8 cellular contexts compared by ENCODE assay signal in genomic region chr22:23071163-23072034, GRCh38. TPM values are rescaled to one million over a fixed set of nuclear protein-coding genes. Genes with fewer than 3 reads are reported as not detected.
A peak's percentile ranks its signal among the peaks of the same experiment; 100 is the strongest.
DNase-seq lines count a peak whose midpoint lies in the region; ATAC-seq and TF ChIP-seq lines count a peak whose summit lies in the region.

No MANE protein-coding gene starts in this region.

- no peak for TF ChIP-seq POLR2A in sigmoid colon (IDR thresholded peaks at IDR 0.05)

- H3K27me3 ChIP-seq in SJSA1 (replicated peaks) = no peaks in the 10 kb centered on the region
- H3K27me3 ChIP-seq in left ventricle myocardium inferior (ENCODE audit: low read depth) = no peaks in the 10 kb centered on the region
- H3K27me3 ChIP-seq in sigmoid colon = no peaks in the 10 kb centered on the region

- peak overlapping the region; percentile 58; the same call in 1 of the 2 replicates for H3K9ac ChIP-seq in ES-I3 (ENCODE audit: low read depth, low read length)

- TF ChIP-seq CTCF in left ventricle myocardium inferior (IDR thresholded peaks at IDR 0.05; ENCODE audit: borderline replicate concordance) (no peak), sigmoid colon (IDR thresholded peaks at IDR 0.05) (no peak)

- DNase-seq in SJSA1 (ENCODE audit: low read depth in 1 of 2, low spot score in 2 of 2) (no peak), left ventricle myocardium inferior (peak; percentile 13), sigmoid colon (peak; percentile 63), HuH-7 (ENCODE audit: low spot score) (no peak), AG08395 (ENCODE audit: low spot score) (no peak)
- DNase-seq in effector CD8-positive, alpha-beta T cell (lab: John Stamatoyannopoulos, UW) = no peak

- H3K4me3 ChIP-seq in SJSA1 (peak overlapping the region; percentile 75), left ventricle myocardium inferior (peak overlapping the region; percentile 73), sigmoid colon (peak overlapping the region; percentile 61 to 93 (median 76))

- H3K36me3 ChIP-seq in ES-I3 (ENCODE audit: insufficient read depth, low read length) (no peaks in the 10 kb centered on the region), SJSA1 (peaks cover 26% of the 10 kb centered on the region), left ventricle myocardium inferior (no peaks in the 10 kb centered on the region), sigmoid colon (no peaks in the 10 kb centered on the region)

- no peak for TF ChIP-seq EP300 in sigmoid colon (IDR thresholded peaks at IDR 0.05)

- H3K9me3 ChIP-seq in ES-I3 (ENCODE audit: control insufficient read depth, insufficient read depth, low read length) = no peaks in the 10 kb centered on the region
- no peaks in the 10 kb centered on the region for H3K9me3 ChIP-seq in SJSA1 (replicated peaks)
- no peaks in the 10 kb centered on the region for H3K9me3 ChIP-seq in left ventricle myocardium inferior (replicated peaks)
- H3K9me3 ChIP-seq in sigmoid colon = no peaks in the 10 kb centered on the region

- peak overlapping the region; percentile 97 for H3K27ac ChIP-seq in SJSA1
- no peak overlapping the region for H3K27ac ChIP-seq in left ventricle myocardium inferior (replicated peaks)
- peak overlapping the region; percentile 71 to 78 (median 75) for H3K27ac ChIP-seq in sigmoid colon

- no peak for ATAC-seq in GM19023 (IDR thresholded peaks at IDR 0.05; ENCODE audit: unreplicated experiment)

- WGBS in sigmoid colon, 2 donors = 53 to 59% methylated on average over 32 of the region's 32 CpGs

- intact Hi-C loops in left ventricle myocardium inferior (cut with micrococcal nuclease) (no loop called here), sigmoid colon (cut with DNase I) (loop anchor here (2.0 kb wide), 1 partner anchor 27 kb away; no protein-coding TSS in a partner anchor)

- peaks cover 10% of the 10 kb centered on the region for H3K4me1 ChIP-seq in ES-I3 (ENCODE audit: insufficient read depth, low read length)
- H3K4me1 ChIP-seq in SJSA1 (replicated peaks) = peaks cover 86% of the 10 kb centered on the region
- peaks cover 36% of the 10 kb centered on the region for H3K4me1 ChIP-seq in left ventricle myocardium inferior
- H3K4me1 ChIP-seq in sigmoid colon = peaks cover 0 to 37% (median 21%) of the 10 kb centered on the region in 4 donors

RNA-seq across cellular contexts. Expression of gene GNAZ, which starts 1.1 kb away (rescaled TPM):
- 68.9 and 82.5 TPM in 2 replicates for total RNA-seq in SJSA1 (2014; rRNA removed; shearing (Covaris generic))
- 2.9 TPM for total RNA-seq in left ventricle myocardium inferior
- 10 to 100 TPM; 22.8 to 27.6 (median 24.9) TPM for total RNA-seq in sigmoid colon
- 1 to 10 TPM in 1 of 3 donors, under 1 TPM in 2; under 0.01 to 2.6 (median 0.46) TPM for polyA plus RNA-seq in sigmoid colon

Comparison
In these comparisons a context has a peak if more than half of its experiments do, and no peak if none do; other contexts are left out.
1. DNase-seq: peak in left ventricle myocardium inferior (single experiment) and sigmoid colon (single experiment); none in SJSA1 (0 of 2), effector CD8-positive, alpha-beta T cell (single experiment), HuH-7 (single experiment) and AG08395 (single experiment).
2. Peak in every context shown above with its lines, with median percentiles within 50 percentile points of each other: H3K4me3 ChIP-seq.